ENCODE assay signal across 2 cellular contexts in the genomic region with DNA sequence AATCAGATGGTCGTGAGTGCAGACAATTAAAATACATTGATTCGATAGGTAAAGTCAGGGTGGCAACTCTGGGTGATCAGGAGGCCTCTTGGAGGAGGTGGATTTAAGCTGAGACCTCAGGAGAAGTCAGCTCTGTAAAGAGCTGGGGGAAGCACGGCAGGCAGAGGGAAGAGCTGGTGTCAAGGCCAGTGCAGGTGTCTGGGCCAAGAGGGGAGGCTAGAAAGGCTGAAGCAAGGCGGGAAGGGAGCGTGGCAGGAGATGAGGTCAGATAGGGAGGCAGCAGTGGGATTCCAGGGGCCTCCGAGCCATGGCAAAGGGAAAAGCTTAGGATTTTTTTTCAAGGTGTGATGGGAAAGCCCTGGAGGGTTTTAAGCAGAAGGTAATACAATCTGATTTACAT.
TF ChIP-seq lines count a peak whose summit lies in the region.

No MANE protein-coding gene starts in this region.

TF ChIP-seq in GM23338, 12 proteins besides CTCF, POLR2A, EP300 and RAD21 (continued from another document):
- TF ChIP-seq STAT1 (IDR thresholded peaks at IDR 0.05; ENCODE audit: unreplicated experiment) (no peak), EZH2phosphoT487 (IDR thresholded peaks at IDR 0.05; ENCODE audit: unreplicated experiment) (no peak)
- TF ChIP-seq, protein P1, sequence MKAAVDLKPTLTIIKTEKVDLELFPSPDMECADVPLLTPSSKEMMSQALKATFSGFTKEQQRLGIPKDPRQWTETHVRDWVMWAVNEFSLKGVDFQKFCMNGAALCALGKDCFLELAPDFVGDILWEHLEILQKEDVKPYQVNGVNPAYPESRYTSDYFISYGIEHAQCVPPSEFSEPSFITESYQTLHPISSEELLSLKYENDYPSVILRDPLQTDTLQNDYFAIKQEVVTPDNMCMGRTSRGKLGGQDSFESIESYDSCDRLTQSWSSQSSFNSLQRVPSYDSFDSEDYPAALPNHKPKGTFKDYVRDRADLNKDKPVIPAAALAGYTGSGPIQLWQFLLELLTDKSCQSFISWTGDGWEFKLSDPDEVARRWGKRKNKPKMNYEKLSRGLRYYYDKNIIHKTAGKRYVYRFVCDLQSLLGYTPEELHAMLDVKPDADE (IDR thresholded peaks at IDR 0.05) = no peak
- TF ChIP-seq, protein P2, sequence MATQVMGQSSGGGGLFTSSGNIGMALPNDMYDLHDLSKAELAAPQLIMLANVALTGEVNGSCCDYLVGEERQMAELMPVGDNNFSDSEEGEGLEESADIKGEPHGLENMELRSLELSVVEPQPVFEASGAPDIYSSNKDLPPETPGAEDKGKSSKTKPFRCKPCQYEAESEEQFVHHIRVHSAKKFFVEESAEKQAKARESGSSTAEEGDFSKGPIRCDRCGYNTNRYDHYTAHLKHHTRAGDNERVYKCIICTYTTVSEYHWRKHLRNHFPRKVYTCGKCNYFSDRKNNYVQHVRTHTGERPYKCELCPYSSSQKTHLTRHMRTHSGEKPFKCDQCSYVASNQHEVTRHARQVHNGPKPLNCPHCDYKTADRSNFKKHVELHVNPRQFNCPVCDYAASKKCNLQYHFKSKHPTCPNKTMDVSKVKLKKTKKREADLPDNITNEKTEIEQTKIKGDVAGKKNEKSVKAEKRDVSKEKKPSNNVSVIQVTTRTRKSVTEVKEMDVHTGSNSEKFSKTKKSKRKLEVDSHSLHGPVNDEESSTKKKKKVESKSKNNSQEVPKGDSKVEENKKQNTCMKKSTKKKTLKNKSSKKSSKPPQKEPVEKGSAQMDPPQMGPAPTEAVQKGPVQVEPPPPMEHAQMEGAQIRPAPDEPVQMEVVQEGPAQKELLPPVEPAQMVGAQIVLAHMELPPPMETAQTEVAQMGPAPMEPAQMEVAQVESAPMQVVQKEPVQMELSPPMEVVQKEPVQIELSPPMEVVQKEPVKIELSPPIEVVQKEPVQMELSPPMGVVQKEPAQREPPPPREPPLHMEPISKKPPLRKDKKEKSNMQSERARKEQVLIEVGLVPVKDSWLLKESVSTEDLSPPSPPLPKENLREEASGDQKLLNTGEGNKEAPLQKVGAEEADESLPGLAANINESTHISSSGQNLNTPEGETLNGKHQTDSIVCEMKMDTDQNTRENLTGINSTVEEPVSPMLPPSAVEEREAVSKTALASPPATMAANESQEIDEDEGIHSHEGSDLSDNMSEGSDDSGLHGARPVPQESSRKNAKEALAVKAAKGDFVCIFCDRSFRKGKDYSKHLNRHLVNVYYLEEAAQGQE (IDR thresholded peaks at IDR 0.05; ENCODE audit: unreplicated experiment) = no peak
- TF ChIP-seq, protein P3, sequence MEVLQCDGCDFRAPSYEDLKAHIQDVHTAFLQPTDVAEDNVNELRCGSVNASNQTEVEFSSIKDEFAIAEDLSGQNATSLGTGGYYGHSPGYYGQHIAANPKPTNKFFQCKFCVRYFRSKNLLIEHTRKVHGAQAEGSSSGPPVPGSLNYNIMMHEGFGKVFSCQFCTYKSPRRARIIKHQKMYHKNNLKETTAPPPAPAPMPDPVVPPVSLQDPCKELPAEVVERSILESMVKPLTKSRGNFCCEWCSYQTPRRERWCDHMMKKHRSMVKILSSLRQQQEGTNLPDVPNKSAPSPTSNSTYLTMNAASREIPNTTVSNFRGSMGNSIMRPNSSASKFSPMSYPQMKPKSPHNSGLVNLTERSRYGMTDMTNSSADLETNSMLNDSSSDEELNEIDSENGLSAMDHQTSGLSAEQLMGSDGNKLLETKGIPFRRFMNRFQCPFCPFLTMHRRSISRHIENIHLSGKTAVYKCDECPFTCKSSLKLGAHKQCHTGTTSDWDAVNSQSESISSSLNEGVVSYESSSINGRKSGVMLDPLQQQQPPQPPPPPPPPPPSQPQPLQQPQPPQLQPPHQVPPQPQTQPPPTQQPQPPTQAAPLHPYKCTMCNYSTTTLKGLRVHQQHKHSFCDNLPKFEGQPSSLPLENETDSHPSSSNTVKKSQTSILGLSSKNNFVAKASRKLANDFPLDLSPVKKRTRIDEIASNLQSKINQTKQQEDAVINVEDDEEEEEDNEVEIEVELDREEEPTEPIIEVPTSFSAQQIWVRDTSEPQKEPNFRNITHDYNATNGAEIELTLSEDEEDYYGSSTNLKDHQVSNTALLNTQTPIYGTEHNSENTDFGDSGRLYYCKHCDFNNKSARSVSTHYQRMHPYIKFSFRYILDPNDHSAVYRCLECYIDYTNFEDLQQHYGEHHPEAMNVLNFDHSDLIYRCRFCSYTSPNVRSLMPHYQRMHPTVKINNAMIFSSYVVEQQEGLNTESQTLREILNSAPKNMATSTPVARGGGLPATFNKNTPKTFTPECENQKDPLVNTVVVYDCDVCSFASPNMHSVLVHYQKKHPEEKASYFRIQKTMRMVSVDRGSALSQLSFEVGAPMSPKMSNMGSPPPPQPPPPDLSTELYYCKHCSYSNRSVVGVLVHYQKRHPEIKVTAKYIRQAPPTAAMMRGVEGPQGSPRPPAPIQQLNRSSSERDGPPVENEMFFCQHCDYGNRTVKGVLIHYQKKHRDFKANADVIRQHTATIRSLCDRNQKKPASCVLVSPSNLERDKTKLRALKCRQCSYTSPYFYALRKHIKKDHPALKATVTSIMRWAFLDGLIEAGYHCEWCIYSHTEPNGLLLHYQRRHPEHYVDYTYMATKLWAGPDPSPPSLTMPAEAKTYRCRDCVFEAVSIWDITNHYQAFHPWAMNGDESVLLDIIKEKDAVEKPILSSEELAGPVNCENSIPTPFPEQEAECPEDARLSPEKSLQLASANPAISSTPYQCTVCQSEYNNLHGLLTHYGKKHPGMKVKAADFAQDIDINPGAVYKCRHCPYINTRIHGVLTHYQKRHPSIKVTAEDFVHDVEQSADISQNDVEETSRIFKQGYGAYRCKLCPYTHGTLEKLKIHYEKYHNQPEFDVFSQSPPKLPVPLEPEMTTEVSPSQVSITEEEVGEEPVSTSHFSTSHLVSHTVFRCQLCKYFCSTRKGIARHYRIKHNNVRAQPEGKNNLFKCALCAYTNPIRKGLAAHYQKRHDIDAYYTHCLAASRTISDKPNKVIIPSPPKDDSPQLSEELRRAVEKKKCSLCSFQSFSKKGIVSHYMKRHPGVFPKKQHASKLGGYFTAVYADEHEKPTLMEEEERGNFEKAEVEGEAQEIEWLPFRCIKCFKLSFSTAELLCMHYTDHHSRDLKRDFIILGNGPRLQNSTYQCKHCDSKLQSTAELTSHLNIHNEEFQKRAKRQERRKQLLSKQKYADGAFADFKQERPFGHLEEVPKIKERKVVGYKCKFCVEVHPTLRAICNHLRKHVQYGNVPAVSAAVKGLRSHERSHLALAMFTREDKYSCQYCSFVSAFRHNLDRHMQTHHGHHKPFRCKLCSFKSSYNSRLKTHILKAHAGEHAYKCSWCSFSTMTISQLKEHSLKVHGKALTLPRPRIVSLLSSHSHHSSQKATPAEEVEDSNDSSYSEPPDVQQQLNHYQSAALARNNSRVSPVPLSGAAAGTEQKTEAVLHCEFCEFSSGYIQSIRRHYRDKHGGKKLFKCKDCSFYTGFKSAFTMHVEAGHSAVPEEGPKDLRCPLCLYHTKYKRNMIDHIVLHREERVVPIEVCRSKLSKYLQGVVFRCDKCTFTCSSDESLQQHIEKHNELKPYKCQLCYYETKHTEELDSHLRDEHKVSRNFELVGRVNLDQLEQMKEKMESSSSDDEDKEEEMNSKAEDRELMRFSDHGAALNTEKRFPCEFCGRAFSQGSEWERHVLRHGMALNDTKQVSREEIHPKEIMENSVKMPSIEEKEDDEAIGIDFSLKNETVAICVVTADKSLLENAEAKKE (CRISPR knock-in tag; IDR thresholded peaks at IDR 0.05) = no peak

TF ChIP-seq in H1, 55 proteins besides CTCF, POLR2A, EP300 and RAD21:
- TF ChIP-seq, protein P4, sequence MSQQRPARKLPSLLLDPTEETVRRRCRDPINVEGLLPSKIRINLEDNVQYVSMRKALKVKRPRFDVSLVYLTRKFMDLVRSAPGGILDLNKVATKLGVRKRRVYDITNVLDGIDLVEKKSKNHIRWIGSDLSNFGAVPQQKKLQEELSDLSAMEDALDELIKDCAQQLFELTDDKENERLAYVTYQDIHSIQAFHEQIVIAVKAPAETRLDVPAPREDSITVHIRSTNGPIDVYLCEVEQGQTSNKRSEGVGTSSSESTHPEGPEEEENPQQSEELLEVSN (IDR thresholded peaks at IDR 0.05) = peak; percentile 48
- TF ChIP-seq SP4 (IDR thresholded peaks at IDR 0.05; ENCODE audit: low read length) (no peak), GTF2F1 (IDR thresholded peaks at IDR 0.05; ENCODE audit: borderline replicate concordance, low read depth, low read length) (no peak), CHD1 (IDR thresholded peaks at IDR 0.05; ENCODE audit: low read depth, low read length) (no peak), CBX5 (IDR thresholded peaks at IDR 0.05; ENCODE audit: low read depth, low read length) (no peak), SIN3A (conservative IDR thresholded peaks at IDR 0.05 in 1 of 2, IDR thresholded peaks at IDR 0.05 in 1 of 2; ENCODE audit: low read depth in 1 of 2, low read length in 2 of 2) (no peak)
